In the genomic region with DNA sequence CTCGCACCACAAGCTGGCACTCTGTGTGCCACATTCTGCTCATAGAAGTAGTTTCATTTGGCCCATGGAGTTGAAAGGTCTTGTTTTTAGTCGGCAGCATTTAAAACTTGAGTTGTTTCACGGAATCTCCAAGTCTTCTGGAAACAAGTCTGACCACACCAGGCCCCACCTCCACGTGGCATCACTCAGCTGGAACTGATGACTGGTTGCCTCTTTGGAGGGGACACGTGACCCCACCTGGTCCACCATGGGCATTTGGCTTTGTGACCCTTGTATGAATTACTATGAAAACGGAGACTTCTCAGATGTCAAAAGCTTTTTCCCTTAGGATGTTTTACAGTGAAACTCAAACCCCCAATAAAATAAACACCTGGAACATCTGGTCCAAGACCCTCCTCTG, we compare ENCODE assay signal across 22 cellular contexts.
"Had no signal": no experiment of that assay in that cellular context is flagged by ENCODE, and none has a peak within 500 bp of the region (broad histone marks: within the 10 kb centered on the region; RNA-seq: fewer than 3 reads in every experiment).

No MANE protein-coding gene starts in this region.

- H3K4me1 Mint-ChIP-seq: T-cell had no signal

- ATAC-seq: T-cell had no signal

- H3K36me3 Mint-ChIP-seq: T-cell had no signal

- H3K27ac ChIP-seq: HL-60 had no signal

- H3K4me3 ChIP-seq: MG63 had no signal

- H3K36me3 ChIP-seq: MG63 had no signal

- H3K27ac Mint-ChIP-seq: T-cell; T-helper 1 cell treated with Interleukin-12 subunit alpha and Interleukin-12 subunit beta and Interleukin-4 antibody, amounts not matched to agents 30 μg/mL and 1 μg/mL, for 36 hours had no signal

- H3K9ac ChIP-seq: SK-N-SH had no signal

- DNase-seq: Karpas-422, KBM-7, MG63, NCI-H1092, NCI-H1105 treated with DMSO at 0.1 percent for 48 hours, NCI-H1417 treated with DMSO at 0.1 percent for 48 hours, NCI-H146, NCI-H1694 treated with DMSO at 0.1 percent for 48 hours, NCI-H1930, NCI-H2081, NCI-H2107, NCI-H2227 treated with DMSO at 0.1 percent for 48 hours, NCI-H524 treated with DMSO at 0.1 percent for 48 hours, NCI-H69, NCI-H774, RPMI8226, SHP77, SK-N-SH, SW 1271, T-cell had no signal

- H3K4me2 ChIP-seq: SK-N-SH had no signal

- H3K4me3 Mint-ChIP-seq: T-cell; T-helper 1 cell treated with Interleukin-12 subunit alpha and Interleukin-12 subunit beta and Interleukin-4 antibody, amounts not matched to agents 30 μg/mL and 1 μg/mL, for 36 hours had no signal

- H3K9me3 Mint-ChIP-seq: T-cell; T-helper 1 cell treated with Interleukin-12 subunit alpha and Interleukin-12 subunit beta and Interleukin-4 antibody, amounts not matched to agents 30 μg/mL and 1 μg/mL, for 36 hours had no signal

- H3K9me3 ChIP-seq: MG63, SK-N-SH had no signal
